In the genomic region with DNA sequence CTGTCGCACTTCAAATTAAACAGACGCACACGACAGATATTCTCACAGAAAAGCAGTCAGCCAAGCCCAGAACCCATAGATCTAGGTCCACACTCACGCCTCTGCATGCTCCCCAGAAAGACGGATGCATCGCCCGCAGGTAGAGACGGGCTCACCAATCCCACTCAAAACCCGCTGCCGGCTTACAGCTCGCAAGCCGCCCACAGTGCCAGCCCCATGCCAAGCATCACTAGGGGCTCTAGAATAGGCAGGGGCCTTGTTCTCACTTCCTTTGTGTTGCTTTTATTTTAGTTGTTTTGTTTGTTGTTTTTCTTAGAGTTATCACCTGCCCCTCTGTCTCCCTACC, we compare ENCODE assay signal across 8 cellular contexts. TPM values are rescaled to one million over a fixed set of nuclear protein-coding genes. Genes with fewer than 3 reads are reported as not detected.
DNase-seq lines count a peak whose midpoint lies in the region; ATAC-seq and TF ChIP-seq lines count a peak whose summit lies in the region.

No MANE protein-coding gene starts in this region.

- no peak overlapping the region for H3K9ac ChIP-seq in fibroblast of lung (ENCODE audit: insufficient read depth, low read length)
- H3K9ac ChIP-seq in parathyroid adenoma, result no peak overlapping the region

- TF ChIP-seq CTCF in CD8-positive, alpha-beta T cell (IDR thresholded peaks at IDR 0.05), result no peak
- TF ChIP-seq CTCF in fibroblast of lung (conservative IDR thresholded peaks at IDR 0.05 in 1 of 2, IDR thresholded peaks at IDR 0.05 in 1 of 2; ENCODE audit: low read depth in 1 of 2, low read length in 2 of 2), result no peak
- TF ChIP-seq CTCF in parathyroid adenoma (IDR thresholded peaks at IDR 0.05), result no peak
- TF ChIP-seq CTCF in adrenal gland (IDR thresholded peaks at IDR 0.05), result no peak

- intact Hi-C loops in CD8-positive, alpha-beta T cell (cut with DNase I, micrococcal nuclease), result no loop called here
- intact Hi-C loops in adrenal gland (cut with DNase I), result loop anchor here in 1 of 2 donors (10.0 kb wide), 1 partner anchor 121 kb away; no protein-coding TSS in a partner anchor

- no peaks in the 10 kb centered on the region for H3K36me3 ChIP-seq in CD8-positive, alpha-beta T cell (ENCODE audit: insufficient read depth, low read length)
- no peaks in the 10 kb centered on the region for H3K36me3 ChIP-seq in fibroblast of lung (ENCODE audit: control insufficient read depth, insufficient read depth, low read length)
- H3K36me3 ChIP-seq in parathyroid adenoma (ENCODE audit: control insufficient read depth, insufficient read depth, low read length), result no peaks in the 10 kb centered on the region
- H3K36me3 ChIP-seq in adrenal gland (replicated peaks in 1 of 2), result no peaks in the 10 kb centered on the region

- H3K79me2 ChIP-seq in fibroblast of lung (ENCODE audit: control insufficient read depth, insufficient read depth, low read length) (peaks cover 19% of the 10 kb centered on the region), parathyroid adenoma (peaks cover 12% of the 10 kb centered on the region)

- DNase-seq in CD8-positive, alpha-beta T cell, result no peak
- DNase-seq in T-cell (no peak), fibroblast of lung (ENCODE audit: low read depth in 2 of 2) (no peak), adrenal gland (no peak), NCI-H187 (lab: John Stamatoyannopoulos, UW) (no peak)

- H3K9me3 Mint-ChIP-seq in CD8-positive, alpha-beta T cell, result no peaks in the 10 kb centered on the region
- no peaks in the 10 kb centered on the region for H3K9me3 Mint-ChIP-seq in T-cell

- H3K27ac ChIP-seq in CD8-positive, alpha-beta T cell (ENCODE audit: low read depth, low read length), result peak overlapping the region; percentile 30
- H3K27ac ChIP-seq in fibroblast of lung (ENCODE audit: insufficient read depth, low read length) (no peak overlapping the region), parathyroid adenoma (no peak overlapping the region), adrenal gland (no peak overlapping the region)

- H3K4me1 ChIP-seq in CD8-positive, alpha-beta T cell (ENCODE audit: insufficient read depth, low read length), result peaks cover 13% of the 10 kb centered on the region
- H3K4me1 ChIP-seq in fibroblast of lung (ENCODE audit: control insufficient read depth, extremely low read depth, insufficient read depth, low read length) (peaks cover 3% of the 10 kb centered on the region), parathyroid adenoma (peaks cover 4% of the 10 kb centered on the region), adrenal gland (replicated peaks in 1 of 2) (peaks cover 0 to 10% of the 10 kb centered on the region in 2 donors)

- H3K27me3 ChIP-seq in CD8-positive, alpha-beta T cell (ENCODE audit: insufficient read depth, low read length), result no peaks in the 10 kb centered on the region
- H3K27me3 ChIP-seq in fibroblast of lung (ENCODE audit: control insufficient read depth, insufficient read depth, low read length), result no peaks in the 10 kb centered on the region
- H3K27me3 ChIP-seq in parathyroid adenoma (ENCODE audit: control insufficient read depth, insufficient read depth, low read length), result no peaks in the 10 kb centered on the region
- H3K27me3 ChIP-seq in adrenal gland, result no peaks in the 10 kb centered on the region

- no peaks in the 10 kb centered on the region for H3K36me3 Mint-ChIP-seq in CD8-positive, alpha-beta T cell
- H3K36me3 Mint-ChIP-seq in T-cell, result no peaks in the 10 kb centered on the region

- no peaks in the 10 kb centered on the region for H3K9me3 ChIP-seq in CD8-positive, alpha-beta T cell (ENCODE audit: low read length)
- H3K9me3 ChIP-seq in fibroblast of lung (ENCODE audit: control insufficient read depth, insufficient read depth, low read depth, low read length), result no peaks in the 10 kb centered on the region
- H3K9me3 ChIP-seq in parathyroid adenoma (ENCODE audit: control insufficient read depth, low read length), result no peaks in the 10 kb centered on the region
- no peaks in the 10 kb centered on the region for H3K9me3 ChIP-seq in adrenal gland (replicated peaks in 1 of 3)

- peak overlapping the region; percentile 68 for H3K4me3 ChIP-seq in CD8-positive, alpha-beta T cell (ENCODE audit: low read depth, low read length)
- H3K4me3 ChIP-seq in fibroblast of lung (replicated peaks in 1 of 4; ENCODE audit: control extremely low read depth in 1 of 4, insufficient read depth in 1 of 4, low read depth in 3 of 4, low read length in 4 of 4), result peak overlapping the region; percentile 40 to 92 (median 80)
- peak overlapping the region; percentile 42 for H3K4me3 ChIP-seq in parathyroid adenoma (ENCODE audit: low read depth, low read length)
- peak overlapping the region in 1 of 4 donors; percentile 66 for H3K4me3 ChIP-seq in adrenal gland

- ATAC-seq in CD8-positive, alpha-beta T cell, result no peak
- ATAC-seq in T-cell (replicated peaks in 1 of 4) (peak in 2 of 4 experiments; percentile 22 to 31), GM21737 (IDR thresholded peaks at IDR 0.05; ENCODE audit: unreplicated experiment) (no peak), GM21529 (IDR thresholded peaks at IDR 0.05; ENCODE audit: unreplicated experiment) (no peak)

- CTCF ChIA-PET in CD8-positive, alpha-beta T cell (lab: Charles Lee), result interaction anchor here (0.7 kb wide), 1 partner anchor 19 kb away, joined by 4 read pairs; no protein-coding TSS in a partner anchor
- CTCF ChIA-PET in T-cell (lab: Charles Lee), result no interaction called here

- peak overlapping the region; percentile 80 for H3K4me3 Mint-ChIP-seq in CD8-positive, alpha-beta T cell
- peak overlapping the region; percentile 72 to 75 (median 73) for H3K4me3 Mint-ChIP-seq in T-cell

- H3K27me3 Mint-ChIP-seq in CD8-positive, alpha-beta T cell (ENCODE audit: low read depth), result peaks cover 20% of the 10 kb centered on the region
- H3K27me3 Mint-ChIP-seq in T-cell, result peaks cover 21 to 24% of the 10 kb centered on the region in 2 donors

- no peak for TF ChIP-seq POLR2A in adrenal gland (IDR thresholded peaks at IDR 0.05)

- H3K4me1 Mint-ChIP-seq in CD8-positive, alpha-beta T cell (ENCODE audit: low read depth), result peaks cover 14% of the 10 kb centered on the region
- H3K4me1 Mint-ChIP-seq in T-cell, result peaks cover 11 to 16% (median 11%) of the 10 kb centered on the region in 3 donors

- POLR2A ChIA-PET in CD8-positive, alpha-beta T cell (lab: Charles Lee), result no interaction called here
- POLR2A ChIA-PET in T-cell (lab: Charles Lee), result no interaction called here

- H3K4me2 ChIP-seq in fibroblast of lung (ENCODE audit: extremely low read depth, insufficient read depth, low read length) (peak overlapping the region; percentile 75), parathyroid adenoma (ENCODE audit: low read length) (peak overlapping the region; percentile 59)

- no peak overlapping the region for H3K27ac Mint-ChIP-seq in CD8-positive, alpha-beta T cell
- no peak overlapping the region for H3K27ac Mint-ChIP-seq in T-cell

- WGBS in adrenal gland, 4 donors, result 28 to 47% (median 34%) methylated on average over 12 of the region's 12 CpGs

- H4K20me1 ChIP-seq in fibroblast of lung (ENCODE audit: control insufficient read depth, extremely low read depth, insufficient read depth, low read length), result no peaks in the 10 kb centered on the region

- H2AFZ ChIP-seq in fibroblast of lung (ENCODE audit: low read length), result peak overlapping the region; percentile 89
- H2AFZ ChIP-seq in parathyroid adenoma, result peak overlapping the region; percentile 78

RNA-seq across cellular contexts. Expression of a gene that starts 0.3 kb away (rescaled TPM):
- total RNA-seq in CD8-positive, alpha-beta T cell, result 1 to 10 TPM; 1.9 to 2.4 TPM
- 1 to 10 TPM; 2.1 to 9.6 (median 5.6) TPM for total RNA-seq in T-cell
- 32.6 and 39.1 TPM in 2 replicates for total RNA-seq in fibroblast of lung
- 39.4 and 46.0 TPM in 2 replicates for polyA plus RNA-seq in fibroblast of lung
- 30.0 and 45.1 TPM in 2 replicates for polyA plus RNA-seq in fibroblast of lung (2012)
- 38.5 and 40.4 TPM in 2 replicates for polyA minus RNA-seq in fibroblast of lung (ENCODE audit: low replicate concordance)
- total RNA-seq in adrenal gland, result 10 to 100 TPM in 7 of 8 donors, 1 to 10 TPM in 1; 9.8 to 56.0 (median 19.6) TPM
- polyA plus RNA-seq in adrenal gland, result 10 to 100 TPM; 12.6 to 17.9 (median 16.8) TPM

RNA-seq across cellular contexts. Expression of a gene that starts 38.5 kb away (rescaled TPM):
- total RNA-seq in CD8-positive, alpha-beta T cell, result not detected
- total RNA-seq in T-cell, result under 1 TPM in 3 of 5 donors, not detected in 2; 0.09 to 0.19 (median 0.13) TPM
- total RNA-seq in fibroblast of lung, result 0.66 and 0.77 TPM in 2 replicates
- 0.02 and 0.35 TPM in 2 replicates for polyA plus RNA-seq in fibroblast of lung
- polyA plus RNA-seq in fibroblast of lung (2012), result 0.02 and 0.25 TPM in 2 replicates
- 0.11 TPM in 1 of 2 replicates, not detected in the other for polyA minus RNA-seq in fibroblast of lung (ENCODE audit: low replicate concordance)
- 10 to 100 TPM in 4 of 8 donors, 1 to 10 TPM in 4; 7.2 to 19.7 (median 11.9) TPM for total RNA-seq in adrenal gland
- 1 to 10 TPM; 2.6 to 8.2 (median 5.5) TPM for polyA plus RNA-seq in adrenal gland

RNA-seq across cellular contexts. Expression of a gene that starts 56.0 kb away (rescaled TPM):
- total RNA-seq in CD8-positive, alpha-beta T cell, result 1 to 10 TPM in 1 of 2 experiments, not detected in 1; 3.9 TPM
- total RNA-seq in T-cell (10 to 100 TPM in 1 of 5 donors, 1 to 10 TPM in 4; 1.0 to 16.7 (median 6.5) TPM), fibroblast of lung (3.1 and 8.6 TPM in 2 replicates), adrenal gland (10 to 100 TPM in 3 of 8 donors, 1 to 10 TPM in 5; 4.0 to 17.2 (median 9.0) TPM)
- polyA plus RNA-seq in fibroblast of lung (4.7 and 32.9 TPM in 2 replicates), adrenal gland (100 to 1,000 TPM in 2 of 3 donors, 10 to 100 TPM in 1; 15.2 to 169 (median 106) TPM)
- polyA plus RNA-seq in fibroblast of lung (2012), result 4.7 and 20.9 TPM in 2 replicates
- polyA minus RNA-seq in fibroblast of lung (ENCODE audit: low replicate concordance), result 3.1 and 11.0 TPM in 2 replicates
